Comparison of ENCODE assay signal across 1 cellular context in genomic region chr6:31580446-31580755, GRCh38.
TF ChIP-seq lines count a peak whose summit lies in the region.

No MANE protein-coding gene starts in this region.

TF ChIP-seq in K562, 482 proteins besides CTCF, POLR2A, EP300 and RAD21:
- TF ChIP-seq ZNF316 (IDR thresholded peaks at IDR 0.05) = peak; percentile 15; the same call in 1 of the 2 replicates
- TF ChIP-seq SAFB (IDR thresholded peaks at IDR 0.05; ENCODE audit: borderline replicate concordance, low read depth, low read length) = no peak
- TF ChIP-seq NONO (IDR thresholded peaks at IDR 0.05; ENCODE audit: low read depth in 2 of 2, low read length in 1 of 2) = no peak
- TF ChIP-seq PML (IDR thresholded peaks at IDR 0.05; ENCODE audit: low read length) = 0 out of 2 replicates have a peak, but pooled peaks have one; percentile 10
- peak; percentile 88 for TF ChIP-seq CEBPB (tag; IDR thresholded peaks at IDR 0.05)
- TF ChIP-seq ZNF830 (CRISPR knock-in tag; IDR thresholded peaks at IDR 0.05) = peak; percentile 37; the same call in 1 of the 2 replicates
- no peak for TF ChIP-seq CEBPG (CRISPR knock-in tag; IDR thresholded peaks at IDR 0.05)
- TF ChIP-seq CEBPG (tag; conservative IDR thresholded peaks at IDR 0.05 in 1 of 2, IDR thresholded peaks at IDR 0.05 in 1 of 2) = 0 out of 4 replicates have a peak, but pooled peaks have one; percentile 17 to 37
